ENCODE assay signal across 14 cellular contexts in the genomic region with DNA sequence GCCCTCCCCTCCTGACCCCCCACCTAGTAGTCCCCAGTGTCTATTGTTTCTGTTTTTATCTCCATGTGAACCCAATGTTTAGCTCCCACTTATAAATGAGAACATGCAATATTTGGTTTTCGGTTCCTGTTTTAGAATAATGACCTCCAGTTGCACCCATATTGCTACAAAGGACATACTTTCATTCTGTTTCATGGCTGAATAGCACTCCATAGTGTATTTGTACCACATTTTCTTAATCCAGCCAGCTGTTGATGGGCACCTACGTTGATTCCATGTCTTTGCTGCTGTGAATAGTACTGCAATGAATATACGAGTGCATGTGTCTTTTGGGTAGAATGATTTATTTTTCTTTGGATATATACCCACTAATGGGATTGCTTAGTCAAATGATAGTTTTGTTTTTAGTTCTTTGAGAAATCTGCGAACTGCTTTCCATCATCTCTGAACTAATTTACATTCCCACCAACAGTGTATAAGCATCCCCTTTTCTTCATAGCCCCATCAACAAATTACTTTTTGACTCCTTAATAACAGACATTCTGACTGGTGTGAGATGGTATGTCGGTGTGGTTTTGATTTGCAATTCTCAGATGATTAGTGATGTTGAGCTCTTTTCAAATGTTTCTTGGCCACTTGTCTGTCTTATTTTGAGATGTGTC.
DNase-seq lines count a peak whose midpoint lies in the region; ATAC-seq, FAIRE-seq and TF ChIP-seq lines count a peak whose summit lies in the region.
"Had no signal": no experiment of that assay in that cellular context is flagged by ENCODE, and none has a peak within 500 bp of the region (broad histone marks: within the 10 kb centered on the region; RNA-seq: fewer than 3 reads in every experiment).

No MANE protein-coding gene starts in this region.

- H3K4me3 ChIP-seq in mucosa of descending colon = no peak overlapping the region
- H3K4me3 ChIP-seq: GM23338, heart right ventricle, upper lobe of right lung had no signal

- H3K36me3 ChIP-seq in mucosa of descending colon (ENCODE audit: low read depth) = no peaks in the 10 kb centered on the region
- H3K36me3 ChIP-seq: heart right ventricle, upper lobe of right lung had no signal

- no peak for FAIRE-seq in frontal cortex (lab: Jason Lieb, UNC)

- H3K9me3 ChIP-seq in mucosa of descending colon = no peaks in the 10 kb centered on the region
- H3K9me3 ChIP-seq: SK-N-SH, upper lobe of right lung had no signal

- TF ChIP-seq CTCF in mucosa of descending colon (IDR thresholded peaks at IDR 0.05) = no peak

- peak; percentile 91 for ATAC-seq in GM18873 (IDR thresholded peaks at IDR 0.05; ENCODE audit: low FRiP score, unreplicated experiment)
- ATAC-seq in GM21529 (IDR thresholded peaks at IDR 0.05; ENCODE audit: unreplicated experiment) = peak; percentile 95
- peak; percentile 73 for ATAC-seq in HG03097 (IDR thresholded peaks at IDR 0.05; ENCODE audit: low FRiP score, unreplicated experiment)
- ATAC-seq in mucosa of descending colon = no peak
- ATAC-seq: GM23338, heart right ventricle had no signal

- H3K4me1 ChIP-seq in mucosa of descending colon (ENCODE audit: low read depth) = no peaks in the 10 kb centered on the region
- H3K4me1 ChIP-seq: heart right ventricle, upper lobe of right lung had no signal

- DNase-seq in RPMI8226 (peak; percentile 63), frontal cortex (ENCODE audit: low spot score in 2 of 2) (no peak), SK-N-DZ (ENCODE audit: low spot score) (no peak), mucosa of descending colon (no peak), nucleus accumbens (lab: John Stamatoyannopoulos, UW) (no peak)
- DNase-seq: heart right ventricle, Kasumi-1, mesenchymal stem cell, SK-N-SH, upper lobe of right lung had no signal

- intact Hi-C loops in mucosa of descending colon (cut with DNase I, micrococcal nuclease) = no loop called here
